8 cellular contexts compared by ENCODE assay signal in genomic region chr17:50507871-50508572, GRCh38. TPM values are rescaled to one million over a fixed set of nuclear protein-coding genes. Genes with fewer than 3 reads are reported as not detected.
DNase-seq lines count a peak whose midpoint lies in the region; ATAC-seq and TF ChIP-seq lines count a peak whose summit lies in the region.

A gene with protein sequence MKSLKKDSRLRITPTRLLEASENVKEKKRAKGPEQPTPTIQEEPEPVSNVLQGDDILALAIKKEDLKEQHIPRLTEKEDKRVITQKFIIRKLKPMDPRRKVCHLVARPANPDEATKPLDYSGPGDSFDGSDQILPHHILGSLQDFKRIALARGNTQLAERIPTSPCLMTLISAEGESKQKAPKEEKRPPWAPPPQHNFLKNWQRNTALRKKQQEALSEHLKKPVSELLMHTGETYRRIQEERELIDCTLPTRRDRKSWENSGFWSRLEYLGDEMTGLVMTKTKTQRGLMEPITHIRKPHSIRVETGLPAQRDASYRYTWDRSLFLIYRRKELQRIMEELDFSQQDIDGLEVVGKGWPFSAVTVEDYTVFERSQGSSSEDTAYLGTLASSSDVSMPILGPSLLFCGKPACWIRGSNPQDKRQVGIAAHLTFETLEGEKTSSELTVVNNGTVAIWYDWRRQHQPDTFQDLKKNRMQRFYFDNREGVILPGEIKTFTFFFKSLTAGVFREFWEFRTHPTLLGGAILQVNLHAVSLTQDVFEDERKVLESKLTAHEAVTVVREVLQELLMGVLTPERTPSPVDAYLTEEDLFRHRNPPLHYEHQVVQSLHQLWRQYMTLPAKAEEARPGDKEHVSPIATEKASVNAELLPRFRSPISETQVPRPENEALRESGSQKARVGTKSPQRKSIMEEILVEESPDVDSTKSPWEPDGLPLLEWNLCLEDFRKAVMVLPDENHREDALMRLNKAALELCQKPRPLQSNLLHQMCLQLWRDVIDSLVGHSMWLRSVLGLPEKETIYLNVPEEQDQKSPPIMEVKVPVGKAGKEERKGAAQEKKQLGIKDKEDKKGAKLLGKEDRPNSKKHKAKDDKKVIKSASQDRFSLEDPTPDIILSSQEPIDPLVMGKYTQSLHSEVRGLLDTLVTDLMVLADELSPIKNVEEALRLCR (plus strand): TSS chr17:50508439. CDS start chr17:50508675, 236 bp downstream.

- no peaks in the 10 kb centered on the region for H4K20me1 ChIP-seq in DND-41 (ENCODE audit: insufficient read depth, low read length)

- H3K27ac ChIP-seq in DND-41 (ENCODE audit: low read length) (peak within 1 kb of the TSS; percentile 69), HL-60 (replicated peaks) (no peak within 1 kb of the TSS), left ventricle myocardium inferior (replicated peaks) (peak within 1 kb of the TSS; percentile 78)

- no peaks in the 10 kb centered on the region for H3K27me3 Mint-ChIP-seq in type B pancreatic cell

- peak within 1 kb of the TSS; percentile 87 for H3K4me3 Mint-ChIP-seq in type B pancreatic cell

- peaks cover 45% of the 10 kb centered on the region for H3K4me1 Mint-ChIP-seq in type B pancreatic cell (ENCODE audit: unreplicated experiment)

- peak; percentile 71 for ATAC-seq in DND-41 (ENCODE audit: insufficient read depth, low read depth)
- ATAC-seq in GM19463 (IDR thresholded peaks at IDR 0.05; ENCODE audit: unreplicated experiment): no peak

- peaks cover 33% of the 10 kb centered on the region for H3K4me1 ChIP-seq in DND-41 (ENCODE audit: insufficient read depth, low read length)
- peaks cover 29% of the 10 kb centered on the region for H3K4me1 ChIP-seq in left ventricle myocardium inferior

- no peaks in the 10 kb centered on the region for H3K79me2 ChIP-seq in DND-41 (ENCODE audit: insufficient read depth, low read length)

- H3K4me3 ChIP-seq in DND-41 (ENCODE audit: low read depth in 1 of 2, low read length in 2 of 2) (peak within 1 kb of the TSS; percentile 42 to 79), HL-60 (replicated peaks; ENCODE audit: insufficient read depth, low read length) (peak within 1 kb of the TSS; percentile 50), left ventricle myocardium inferior (peak within 1 kb of the TSS; percentile 76)

- peak within 1 kb of the TSS; percentile 82 for H3K27ac Mint-ChIP-seq in type B pancreatic cell

- peak within 1 kb of the TSS; percentile 71 for H3K4me2 ChIP-seq in DND-41 (ENCODE audit: insufficient read depth, low read length)

- H3K9me3 ChIP-seq in DND-41 (ENCODE audit: insufficient read depth, low read length, severe bottlenecking) (no peaks in the 10 kb centered on the region), left ventricle myocardium inferior (replicated peaks) (no peaks in the 10 kb centered on the region)

- no peaks in the 10 kb centered on the region for H3K9me3 Mint-ChIP-seq in type B pancreatic cell

- peaks cover 10% of the 10 kb centered on the region for H3K27me3 ChIP-seq in DND-41 (ENCODE audit: insufficient read depth, low read length, poor library complexity)
- H3K27me3 ChIP-seq in HL-60 (ENCODE audit: insufficient read depth, poor library complexity, severe bottlenecking): no peaks in the 10 kb centered on the region
- no peaks in the 10 kb centered on the region for H3K27me3 ChIP-seq in left ventricle myocardium inferior (ENCODE audit: low read depth)

- TF ChIP-seq CTCF in DND-41 (IDR thresholded peaks at IDR 0.05; ENCODE audit: borderline replicate concordance, extremely low read depth, low read length, poor library complexity, severe bottlenecking) (no peak), HL-60 (IDR thresholded peaks at IDR 0.05; ENCODE audit: insufficient read depth, low read length) (no peak), left ventricle myocardium inferior (IDR thresholded peaks at IDR 0.05; ENCODE audit: borderline replicate concordance) (peak; percentile 27), type B pancreatic cell (conservative IDR thresholded peaks at IDR 0.05) (no peak)

- intact Hi-C loops in left ventricle myocardium inferior (cut with micrococcal nuclease): no loop called here
- intact Hi-C loops in posterior vena cava (cut with DNase I): no loop called here

- H2AFZ ChIP-seq in DND-41 (ENCODE audit: low read depth, low read length): peak within 1 kb of the TSS; percentile 73

- H3K9ac ChIP-seq in DND-41 (ENCODE audit: low read depth, low read length): peak within 1 kb of the TSS; percentile 72

- H3K36me3 ChIP-seq in DND-41 (ENCODE audit: insufficient read depth, low read length) (no peaks in the 10 kb centered on the region), left ventricle myocardium inferior (no peaks in the 10 kb centered on the region)

- DNase-seq in DND-41 (peak; percentile 78), HL-60 (ENCODE audit: low read depth in 1 of 2, low spot score in 1 of 2) (peak; percentile 56 to 66), T follicular helper cell (ENCODE audit: low read depth) (peak; percentile 70), amniotic epithelial cell (ENCODE audit: low read depth) (peak; percentile 75), left ventricle myocardium inferior (peak; percentile 86), posterior vena cava (ENCODE audit: low spot score) (peak; percentile 93), type B pancreatic cell (ENCODE audit: extremely low spot score, unreplicated experiment) (peak; percentile 85)

- no peaks in the 10 kb centered on the region for H3K36me3 Mint-ChIP-seq in type B pancreatic cell

RNA-seq across cellular contexts. Expression of the gene that starts here (rescaled TPM):
- total RNA-seq in left ventricle myocardium inferior: 0.82 TPM
- under 1 TPM; 0.29 to 0.69 TPM for total RNA-seq in posterior vena cava
- total RNA-seq in type B pancreatic cell (ENCODE audit: low replicate concordance): 0.88 and 4.1 TPM in 2 replicates

Comparison
In these comparisons a context has a peak if more than half of its experiments do, and no peak if none do; other contexts are left out.
1. Peak in DNase-seq, H3K4me3 ChIP-seq and H3K27ac ChIP-seq in left ventricle myocardium inferior; RNA of the gene not detected or under 1 TPM.
2. Peak in DNase-seq in posterior vena cava; RNA of the gene not detected or under 1 TPM.